Comparison of ENCODE assay signal across 8 cellular contexts in the genomic region with DNA sequence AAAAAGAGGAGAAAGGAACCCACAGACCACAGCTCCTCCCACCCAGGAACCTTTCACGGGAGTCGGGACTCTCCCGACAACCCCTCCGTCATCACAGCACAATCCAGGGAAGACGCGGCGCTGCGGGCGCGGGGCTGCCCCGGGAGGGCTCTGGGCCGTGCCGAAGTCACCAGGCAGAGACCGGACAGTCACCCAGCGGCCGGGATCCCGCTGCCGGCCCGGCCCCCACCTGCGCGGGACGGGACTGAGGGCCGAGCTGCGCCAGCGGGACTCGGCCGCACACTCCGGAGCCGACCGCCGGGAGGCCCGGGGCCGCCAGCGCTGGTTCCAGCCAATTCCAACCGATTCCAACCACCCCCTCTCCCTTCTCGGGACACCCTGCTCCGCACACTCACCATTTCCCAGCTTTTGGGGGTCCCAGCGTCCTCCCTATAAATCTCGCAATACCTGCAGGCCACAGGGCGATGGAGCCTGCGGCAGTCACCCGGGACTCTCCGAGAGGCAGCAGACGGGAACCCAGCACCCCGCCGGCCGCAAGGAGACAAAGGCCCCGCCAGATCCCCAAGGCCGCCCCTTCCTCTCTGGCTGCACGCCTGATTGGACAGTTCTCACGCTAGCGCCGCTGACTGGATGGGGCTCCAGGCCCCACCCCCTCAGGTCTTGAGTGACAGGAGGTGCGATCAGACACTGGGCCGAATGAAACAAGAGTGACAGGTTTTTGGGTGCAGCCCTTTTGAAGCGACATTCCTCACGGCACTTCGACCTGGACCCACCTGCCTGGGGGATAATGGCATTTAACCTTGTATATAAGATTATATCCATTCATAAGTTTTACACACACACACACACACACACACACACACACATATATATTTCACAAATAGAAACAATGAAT. TPM values are rescaled to one million over a fixed set of nuclear protein-coding genes. Genes with fewer than 3 reads are reported as not detected.
A peak's percentile ranks its signal among the peaks of the same experiment; 100 is the strongest.
DNase-seq lines count a peak whose midpoint lies in the region; ATAC-seq and TF ChIP-seq lines count a peak whose summit lies in the region.

Gene ZNF695 (minus strand): TSS at position 547 of the 895 bp plus-strand sequence. CDS start 149 bp downstream, at position 398.

- CTCF ChIA-PET in activated CD8-positive, alpha-beta T cell treated with anti-CD3 and anti-CD28 coated beads for 36 hours (lab: Charles Lee): interaction anchor here (1.4 kb wide), 1 partner anchor 29 kb away, joined by 3 read pairs; no protein-coding TSS in a partner anchor

- H3K36me3 ChIP-seq in BLaER1 (peaks cover 35% of the 10 kb centered on the region), mesodermal cell (ENCODE audit: control insufficient read depth, insufficient read depth, low read length) (peaks cover 21% of the 10 kb centered on the region)

- peak within 1 kb of the TSS; percentile 92 for H3K9ac ChIP-seq in BLaER1

- ATAC-seq in GM19043 (IDR thresholded peaks at IDR 0.05; ENCODE audit: low read depth, unreplicated experiment) (peak; percentile 99), HG03175 (IDR thresholded peaks at IDR 0.05; ENCODE audit: unreplicated experiment) (peak; percentile 93)
- peak; percentile 99 for ATAC-seq in activated CD8-positive, alpha-beta T cell treated with anti-CD3 and anti-CD28 coated beads for 36 hours

- no peaks in the 10 kb centered on the region for H4K20me1 ChIP-seq in BLaER1

- peaks cover 17% of the 10 kb centered on the region for H3K36me3 Mint-ChIP-seq in activated CD8-positive, alpha-beta T cell treated with anti-CD3 and anti-CD28 coated beads for 36 hours (ENCODE audit: low read depth)

- H3K4me1 ChIP-seq in BLaER1 (peaks cover 9% of the 10 kb centered on the region; the same call in 1 of the 2 replicates), mesodermal cell (ENCODE audit: control insufficient read depth, insufficient read depth, low read length, poor library complexity, severe bottlenecking) (no peaks in the 10 kb centered on the region)

- WGBS in mesodermal cell (ENCODE audit: insufficient coverage in 2 of 2), 2 experiments: 0% methylated on average over 38 to 48 of the region's 58 CpGs

- no peak within 1 kb of the TSS for H3K27ac Mint-ChIP-seq in activated CD8-positive, alpha-beta T cell treated with anti-CD3 and anti-CD28 coated beads for 36 hours

- peaks cover 36% of the 10 kb centered on the region for H3K27me3 Mint-ChIP-seq in activated CD8-positive, alpha-beta T cell treated with anti-CD3 and anti-CD28 coated beads for 36 hours

- peak within 1 kb of the TSS; percentile 80 for H3K4me2 ChIP-seq in BLaER1

- peaks cover 17% of the 10 kb centered on the region for H3K9me3 Mint-ChIP-seq in activated CD8-positive, alpha-beta T cell treated with anti-CD3 and anti-CD28 coated beads for 36 hours

- POLR2A ChIA-PET in activated CD8-positive, alpha-beta T cell treated with anti-CD3 and anti-CD28 coated beads for 36 hours (lab: Charles Lee): interaction anchor here (0.6 kb wide), 1 partner anchor 71 kb away, joined by 3 read pairs; the partner anchor contains the start of gene ZNF670

- H3K27ac ChIP-seq in BLaER1: peak within 1 kb of the TSS; percentile 89
- H3K27ac ChIP-seq in mesodermal cell (ENCODE audit: low read depth, low read length, severe bottlenecking): peak within 1 kb of the TSS; percentile 90

- H3K4me3 ChIP-seq in BLaER1 (peak within 1 kb of the TSS; percentile 94), mesodermal cell (ENCODE audit: extremely low read depth, insufficient read depth, low read length, poor library complexity, severe bottlenecking) (peak within 1 kb of the TSS; percentile 74)

- no peak for TF ChIP-seq CTCF in activated CD8-positive, alpha-beta T cell treated with anti-CD3 and anti-CD28 coated beads for 36 hours (IDR thresholded peaks at IDR 0.05)

- DNase-seq in NCI-H524 treated with DMSO at 0.1 percent for 48 hours (lab: John Stamatoyannopoulos, UW) (peak; percentile 84), epidermal melanocyte (ENCODE audit: insufficient read length, low spot score) (peak; percentile 89)
- DNase-seq in activated CD8-positive, alpha-beta T cell treated with anti-CD3 and anti-CD28 coated beads for 36 hours: peak; percentile 84
- peak; percentile 5 to 13 for DNase-seq in stimulated activated CD8-positive, alpha-beta memory T cell treated with anti-CD3 and anti-CD28 coated beads, Interleukin-15, amount 100 ng/mL, for 4 hours (ENCODE audit: low read depth in 2 of 2)

- H3K27me3 ChIP-seq in BLaER1: no peaks in the 10 kb centered on the region

- peaks cover 4% of the 10 kb centered on the region for H3K4me1 Mint-ChIP-seq in activated CD8-positive, alpha-beta T cell treated with anti-CD3 and anti-CD28 coated beads for 36 hours (ENCODE audit: low read depth)

- H3K4me3 Mint-ChIP-seq in activated CD8-positive, alpha-beta T cell treated with anti-CD3 and anti-CD28 coated beads for 36 hours: peak within 1 kb of the TSS; percentile 85

- intact Hi-C loops in activated CD8-positive, alpha-beta T cell treated with anti-CD3 and anti-CD28 coated beads for 36 hours (cut with micrococcal nuclease): no loop called here

- H3K9me3 ChIP-seq in BLaER1 (peaks cover 83% of the 10 kb centered on the region), mesodermal cell (ENCODE audit: control insufficient read depth, low read length) (peaks cover 30% of the 10 kb centered on the region)

RNA-seq across cellular contexts. Expression of gene ZNF695, which starts in this region (rescaled TPM):
- 1 to 10 TPM; 1.1 to 2.6 TPM for total RNA-seq in activated CD8-positive, alpha-beta T cell treated with anti-CD3 and anti-CD28 coated beads for 36 hours
- 5.3 TPM for polyA plus RNA-seq in mesodermal cell (2013, experiment 1 of 2)
- polyA plus RNA-seq in mesodermal cell (2013, experiment 2 of 2): 4.4 TPM

Comparison
In these comparisons a context has a peak if more than half of its experiments do, and no peak if none do; other contexts are left out.
1. Peak in every context shown above with its lines: DNase-seq, ATAC-seq, H3K4me3 ChIP-seq and H3K27ac ChIP-seq.
2. DNase-seq: peak in every context shown above with its lines; median percentile 89 in epidermal melanocyte; 84 in NCI-H524 treated with DMSO at 0.1 percent for 48 hours; 84 in activated CD8-positive, alpha-beta T cell treated with anti-CD3 and anti-CD28 coated beads for 36 hours; 9 in stimulated activated CD8-positive, alpha-beta memory T cell treated with anti-CD3 and anti-CD28 coated beads, Interleukin-15, amount 100 ng/mL, for 4 hours.